26 cellular contexts compared by ENCODE assay signal in genomic region chr13:40514797-40515196, GRCh38.
"Had no signal": no experiment of that assay in that cellular context is flagged by ENCODE, and none has a peak within 500 bp of the region (broad histone marks: within the 10 kb centered on the region; RNA-seq: fewer than 3 reads in every experiment).

No MANE protein-coding gene starts in this region.

- H3K27me3 ChIP-seq: brain microvascular endothelial cell, SJSA1 had no signal

- H3K4me1 ChIP-seq: SJSA1 had no signal

- H3K27me3 Mint-ChIP-seq: activated B cell treated with CpG ODN at 0.5 μM for 24 hours; activated CD4-positive, alpha-beta T cell treated with anti-CD3 and anti-CD28 coated beads, Interleukin-2, amount 10 ng/mL, durations not matched to agents 24 days and 14 days had no signal

- DNase-seq: activated B cell treated with CpG ODN at 0.5 μM for 24 hours; activated CD4-positive, alpha-beta T cell treated with anti-CD3 and anti-CD28 coated beads for 1 hour; activated CD4-positive, alpha-beta T cell treated with anti-CD3 and anti-CD28 coated beads, Interleukin-2, amount 10 ng/mL, durations not matched to agents 24 days and 14 days; activated CD4-positive, alpha-beta T cell treated with anti-CD3 and anti-CD28 coated beads, Interleukin-2, amount 50 U/mL, for 48 hours; activated CD8-positive, alpha-beta memory T cell treated with anti-CD3 and anti-CD28 coated beads for 24 hours; activated gamma-delta T cell treated with Interleukin-2 at 50 U/mL for 16 hours; activated naive CD4-positive, alpha-beta T cell treated with anti-CD3 and anti-CD28 coated beads, Interleukin-2, amount 50 U/mL, for 16 hours; activated T-cell treated with anti-CD3 and anti-CD28 coated beads, Interleukin-2, amount 50 U/mL, for 72 hours; amygdala; brain microvascular endothelial cell; cerebellar nuclear complex; NCI-H1105; NCI-H1436; NCI-H187; NCI-H2081; NCI-H510A treated with DMSO at 0.1 percent for 48 hours; NCI-H69; NK-92 treated with Interleukin-12 subunit alpha and Interleukin-12 subunit beta, amount 100 ng/mL, for 24 hours; PC-3; SHP77; T-helper 9 cell had no signal

- H3K36me3 ChIP-seq: brain microvascular endothelial cell, SJSA1 had no signal

- ATAC-seq: activated T-cell treated with anti-CD3 and anti-CD28 coated beads, Interleukin-2, amount 50 U/mL, for 72 hours; PC-3; SK-N-SH treated with all-trans-retinoic acid at 6 μM for 48 hours had no signal

- H3K4me3 Mint-ChIP-seq: activated B cell treated with CpG ODN at 0.5 μM for 24 hours; activated CD4-positive, alpha-beta T cell treated with anti-CD3 and anti-CD28 coated beads, Interleukin-2, amount 10 ng/mL, durations not matched to agents 24 days and 14 days; activated T-cell treated with anti-CD3 and anti-CD28 coated beads, Interleukin-2, amount 50 U/mL, for 72 hours; dendritic cell treated with granulocyte-macrophage colony-stimulating factor and Interleukin-4, amounts not matched to agents 40 ng/mL and 50 ng/mL, for 4 days; T-helper 1 cell treated with Interleukin-12 subunit alpha and Interleukin-12 subunit beta and Interleukin-4 antibody, amounts not matched to agents 30 μg/mL and 1 μg/mL, for 36 hours had no signal

- H3K4me3 ChIP-seq: SJSA1 had no signal

- H3K9me3 Mint-ChIP-seq: activated B cell treated with CpG ODN at 0.5 μM for 24 hours; activated CD4-positive, alpha-beta T cell treated with anti-CD3 and anti-CD28 coated beads, Interleukin-2, amount 10 ng/mL, durations not matched to agents 24 days and 14 days; dendritic cell treated with granulocyte-macrophage colony-stimulating factor and Interleukin-4, amounts not matched to agents 40 ng/mL and 50 ng/mL, for 4 days; T-helper 1 cell treated with Interleukin-12 subunit alpha and Interleukin-12 subunit beta and Interleukin-4 antibody, amounts not matched to agents 30 μg/mL and 1 μg/mL, for 36 hours had no signal

- H3K27ac ChIP-seq: brain microvascular endothelial cell, SJSA1 had no signal

- H3K27ac Mint-ChIP-seq: activated B cell treated with CpG ODN at 0.5 μM for 24 hours; activated CD4-positive, alpha-beta T cell treated with anti-CD3 and anti-CD28 coated beads, Interleukin-2, amount 10 ng/mL, durations not matched to agents 24 days and 14 days; activated T-cell treated with anti-CD3 and anti-CD28 coated beads, Interleukin-2, amount 50 U/mL, for 72 hours; activated T-helper 2 cell treated with anti-CD3 and anti-CD28 coated beads, Interferon-gamma antibody, Interleukin-2, Interleukin-4, amounts not matched to agents 10 μg/mL and 5 μg/mL and 100 μg/mL, durations not matched to agents 14 hours and 24 hours and 36 hours; dendritic cell treated with granulocyte-macrophage colony-stimulating factor and Interleukin-4, amounts not matched to agents 40 ng/mL and 50 ng/mL, for 4 days; T-helper 1 cell treated with Interleukin-12 subunit alpha and Interleukin-12 subunit beta and Interleukin-4 antibody, amounts not matched to agents 30 μg/mL and 1 μg/mL, for 36 hours had no signal

- H3K9me3 ChIP-seq: SJSA1 had no signal
